In genomic region chr5:72355706-72356299, GRCh38 we compare ENCODE assay signal across 8 cellular contexts. TPM values are rescaled to one million over a fixed set of nuclear protein-coding genes. Genes with fewer than 3 reads are reported as not detected.
A peak's percentile ranks its signal among the peaks of the same experiment; 100 is the strongest.
DNase-seq lines count a peak whose midpoint lies in the region; ATAC-seq and TF ChIP-seq lines count a peak whose summit lies in the region.

No MANE protein-coding gene starts in this region.

- DNase-seq in H4 (ENCODE audit: low spot score) (peak; percentile 63), WTC11 (ENCODE audit: low spot score) (peak; percentile 21), hepatic stellate cell (ENCODE audit: low spot score) (peak; percentile 16), tibial artery (peak; percentile 27 to 69), T-cell (no peak)

- no peaks in the 10 kb centered on the region for H3K4me1 ChIP-seq in tibial artery

- no peak overlapping the region for H3K27ac Mint-ChIP-seq in WTC11
- no peak overlapping the region for H3K27ac Mint-ChIP-seq in T-cell

- H3K27ac ChIP-seq in 22Rv1: no peak overlapping the region
- no peak overlapping the region for H3K27ac ChIP-seq in tibial artery

- H3K36me3 Mint-ChIP-seq in WTC11 (peaks cover 16% of the 10 kb centered on the region), T-cell (peaks cover 54% of the 10 kb centered on the region)

- no peaks in the 10 kb centered on the region for H3K27me3 Mint-ChIP-seq in WTC11 (ENCODE audit: low read depth)
- no peaks in the 10 kb centered on the region for H3K27me3 Mint-ChIP-seq in T-cell

- H3K4me3 ChIP-seq in tibial artery: no peak overlapping the region

- CTCF ChIA-PET in WTC11 (lab: Charles Lee): interaction anchor here (0.6 to 2.8 kb wide), 9 partner anchors 10 to 485 kb away, joined by 3 to 16 read pairs (median 3); no protein-coding TSS in a partner anchor
- CTCF ChIA-PET in T-cell (lab: Charles Lee): interaction anchor here in 1 of 2 donors (0.6 kb wide), 1 partner anchor 1788 kb away, joined by 10 read pairs; no protein-coding TSS in a partner anchor

- no peaks in the 10 kb centered on the region for H3K9me3 Mint-ChIP-seq in WTC11
- no peaks in the 10 kb centered on the region for H3K9me3 Mint-ChIP-seq in T-cell

- intact Hi-C loops in tibial artery (cut with DNase I; ENCODE audit: low total_unique reads): no loop called here

- H3K9me3 ChIP-seq in tibial artery: no peaks in the 10 kb centered on the region

- H3K4me1 Mint-ChIP-seq in WTC11 (no peaks in the 10 kb centered on the region), T-cell (no peaks in the 10 kb centered on the region)

- peaks cover 16 to 26% (median 21%) of the 10 kb centered on the region in 3 donors for H3K36me3 ChIP-seq in tibial artery

- H3K27me3 ChIP-seq in tibial artery: no peaks in the 10 kb centered on the region

- ATAC-seq in WTC11 (peak; percentile 97), GM21526 (IDR thresholded peaks at IDR 0.05; ENCODE audit: low FRiP score, unreplicated experiment) (no peak), HG03342 (IDR thresholded peaks at IDR 0.05; ENCODE audit: unreplicated experiment) (no peak), T-cell (replicated peaks in 1 of 4) (no peak)

- POLR2A ChIA-PET in WTC11 (lab: Charles Lee) (interaction anchor here (0.6 kb wide), 1 partner anchor 462 kb away, joined by 3 read pairs; no protein-coding TSS in a partner anchor), T-cell (lab: Charles Lee) (no interaction called here)

- TF ChIP-seq CTCF in 22Rv1 (IDR thresholded peaks at IDR 0.05) (peak; percentile 73), WTC11 (IDR thresholded peaks at IDR 0.05) (no peak), tibial artery (IDR thresholded peaks at IDR 0.05) (peak; percentile 40 to 54)

- H3K4me3 Mint-ChIP-seq in WTC11 (no peak overlapping the region), T-cell (no peak overlapping the region)

TF ChIP-seq in WTC11, 78 proteins besides CTCF, POLR2A, EP300 and RAD21:
- TF ChIP-seq, protein P1, sequence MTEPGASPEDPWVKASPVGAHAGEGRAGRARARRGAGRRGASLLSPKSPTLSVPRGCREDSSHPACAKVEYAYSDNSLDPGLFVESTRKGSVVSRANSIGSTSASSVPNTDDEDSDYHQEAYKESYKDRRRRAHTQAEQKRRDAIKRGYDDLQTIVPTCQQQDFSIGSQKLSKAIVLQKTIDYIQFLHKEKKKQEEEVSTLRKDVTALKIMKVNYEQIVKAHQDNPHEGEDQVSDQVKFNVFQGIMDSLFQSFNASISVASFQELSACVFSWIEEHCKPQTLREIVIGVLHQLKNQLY (CRISPR knock-in tag; IDR thresholded peaks at IDR 0.05): no peak
- TF ChIP-seq ZNF138 (CRISPR knock-in tag; conservative IDR thresholded peaks at IDR 0.05) (no peak), OVOL2 (CRISPR knock-in tag; IDR thresholded peaks at IDR 0.05; ENCODE audit: borderline replicate concordance) (no peak), SOX15 (CRISPR knock-in tag; IDR thresholded peaks at IDR 0.05) (no peak), GABPB1 (CRISPR knock-in tag; IDR thresholded peaks at IDR 0.05) (no peak), ZBTB21 (CRISPR knock-in tag; IDR thresholded peaks at IDR 0.05; ENCODE audit: borderline replicate concordance) (no peak), ZNF121 (CRISPR knock-in tag; IDR thresholded peaks at IDR 0.05) (no peak), IRF2 (CRISPR knock-in tag; IDR thresholded peaks at IDR 0.05; ENCODE audit: borderline replicate concordance, low read depth) (no peak), NFATC4 (CRISPR knock-in tag; IDR thresholded peaks at IDR 0.05) (no peak), ZNF317 (CRISPR knock-in tag; IDR thresholded peaks at IDR 0.05; ENCODE audit: borderline replicate concordance, low read depth) (no peak), KAT7 (CRISPR knock-in tag; IDR thresholded peaks at IDR 0.05; ENCODE audit: borderline replicate concordance) (no peak), SMAD4 (CRISPR knock-in tag; IDR thresholded peaks at IDR 0.05) (no peak), ZNF425 (CRISPR knock-in tag; conservative IDR thresholded peaks at IDR 0.05) (no peak), ZSCAN18 (CRISPR knock-in tag; IDR thresholded peaks at IDR 0.05) (no peak), TEAD4 (CRISPR knock-in tag; IDR thresholded peaks at IDR 0.05) (no peak), NR3C1 (CRISPR knock-in tag; conservative IDR thresholded peaks at IDR 0.05; ENCODE audit: low read depth) (no peak), ESRRA (CRISPR knock-in tag; IDR thresholded peaks at IDR 0.05; ENCODE audit: borderline replicate concordance) (no peak), ZNF232 (CRISPR knock-in tag; IDR thresholded peaks at IDR 0.05) (no peak)
- TF ChIP-seq, protein P2, sequence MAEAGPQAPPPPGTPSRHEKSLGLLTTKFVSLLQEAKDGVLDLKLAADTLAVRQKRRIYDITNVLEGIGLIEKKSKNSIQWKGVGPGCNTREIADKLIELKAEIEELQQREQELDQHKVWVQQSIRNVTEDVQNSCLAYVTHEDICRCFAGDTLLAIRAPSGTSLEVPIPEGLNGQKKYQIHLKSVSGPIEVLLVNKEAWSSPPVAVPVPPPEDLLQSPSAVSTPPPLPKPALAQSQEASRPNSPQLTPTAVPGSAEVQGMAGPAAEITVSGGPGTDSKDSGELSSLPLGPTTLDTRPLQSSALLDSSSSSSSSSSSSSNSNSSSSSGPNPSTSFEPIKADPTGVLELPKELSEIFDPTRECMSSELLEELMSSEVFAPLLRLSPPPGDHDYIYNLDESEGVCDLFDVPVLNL (CRISPR knock-in tag; IDR thresholded peaks at IDR 0.05; ENCODE audit: borderline replicate concordance, low read depth): no peak

RNA-seq across cellular contexts. Expression of gene PTCD2, which starts 35.6 kb away (rescaled TPM):
- 9.0 and 15.4 TPM in 2 replicates for total RNA-seq in H4 (2014; rRNA removed; shearing (Covaris generic))
- total RNA-seq in WTC11 (2021): 13.0 to 14.3 TPM (median 13.8 TPM) in 3 replicates
- 10 to 100 TPM in 1 of 5 donors, 1 to 10 TPM in 4; 5.9 to 12.1 (median 8.1) TPM for total RNA-seq in T-cell

RNA-seq across cellular contexts. Expression of gene MRPS27, which starts 35.8 kb away (rescaled TPM):
- total RNA-seq in H4 (2014; rRNA removed; shearing (Covaris generic)): 81.2 and 88.0 TPM in 2 replicates
- 80.1 to 96.9 TPM (median 91.0 TPM) in 3 replicates for total RNA-seq in WTC11 (2021)
- 10 to 100 TPM; 34.4 to 43.3 (median 39.7) TPM for total RNA-seq in T-cell

Comparison
In these comparisons a context has a peak if more than half of its experiments do, and no peak if none do; other contexts are left out.
1. DNase-seq: peak in H4 (single experiment), WTC11 (single experiment), hepatic stellate cell (single experiment) and tibial artery (2 of 2); none in T-cell (0 of 34).